8 cellular contexts compared by ENCODE assay signal in the genomic region with DNA sequence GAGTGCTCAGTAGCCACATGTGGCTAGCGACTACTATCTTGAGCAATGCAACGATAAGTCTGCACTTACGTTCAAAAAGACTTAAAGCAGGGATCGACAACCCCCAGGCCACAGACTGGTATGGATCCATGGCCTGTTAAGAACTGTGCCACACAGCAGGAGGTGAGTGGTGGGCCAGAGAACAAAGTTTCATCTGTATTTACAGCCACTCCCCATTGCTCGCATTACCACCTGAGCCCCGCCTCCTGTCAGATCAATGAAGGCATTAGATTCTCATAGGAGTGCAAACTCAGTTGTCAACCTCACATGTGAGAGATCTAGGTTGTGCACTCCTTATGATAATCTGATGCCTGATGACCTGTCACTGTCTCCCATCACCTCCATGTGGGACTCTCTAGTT.
"Had no signal": no experiment of that assay in that cellular context is flagged by ENCODE, and none has a peak within 500 bp of the region (broad histone marks: within the 10 kb centered on the region; RNA-seq: fewer than 3 reads in every experiment).

No MANE protein-coding gene starts in this region.

- H3K4me1 Mint-ChIP-seq: IgD-negative memory B cell had no signal

- DNase-seq: IMR-90, KBM-7, KG1 had no signal

- ATAC-seq: HepG2, K562 had no signal

- H3K36me3 Mint-ChIP-seq: IgD-negative memory B cell had no signal

- H3K27ac ChIP-seq: HL-60, KMS-11 had no signal

- H3K27me3 Mint-ChIP-seq: IgD-negative memory B cell had no signal

- H3K4me3 ChIP-seq: K562 had no signal

- H3K4me3 Mint-ChIP-seq: IgD-negative memory B cell had no signal

- H3K27ac Mint-ChIP-seq: IgD-negative memory B cell had no signal
